8 cellular contexts compared by ENCODE assay signal in the genomic region with DNA sequence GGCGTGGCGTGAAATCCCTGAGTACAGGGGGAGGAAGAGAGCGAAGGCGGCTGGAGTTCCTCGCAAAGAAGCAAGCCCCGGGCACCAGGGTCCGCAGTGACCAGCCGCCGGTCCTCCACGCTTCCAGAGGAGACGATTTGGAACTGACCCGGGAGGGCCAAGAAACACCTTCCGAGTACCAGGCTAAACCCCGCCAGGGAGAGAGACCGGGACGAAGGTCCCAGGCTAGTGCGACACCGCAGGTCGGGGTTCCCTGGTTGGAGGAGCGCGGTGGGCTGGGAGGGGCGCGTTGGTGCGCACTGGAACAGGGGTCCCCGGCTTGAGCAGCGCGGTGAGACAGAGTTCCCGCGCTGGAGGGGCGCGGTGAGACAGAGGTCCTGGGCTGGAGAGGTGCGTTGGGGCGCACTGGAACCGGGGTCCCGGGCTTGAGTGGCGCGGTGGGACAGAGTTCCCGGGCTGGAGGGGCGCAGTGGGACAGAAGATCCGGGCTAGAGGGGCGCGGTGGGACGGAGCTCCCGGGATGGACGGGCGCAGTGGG. TPM values are rescaled to one million over a fixed set of nuclear protein-coding genes. Genes with fewer than 3 reads are reported as not detected.
DNase-seq lines count a peak whose midpoint lies in the region; ATAC-seq and TF ChIP-seq lines count a peak whose summit lies in the region.

No MANE protein-coding gene starts in this region.

- H3K4me1 Mint-ChIP-seq in activated CD8-positive, alpha-beta T cell treated with anti-CD3 and anti-CD28 coated beads for 36 hours (ENCODE audit: low read depth) = peaks cover 49% of the 10 kb centered on the region

- peaks cover 22% of the 10 kb centered on the region for H3K36me3 Mint-ChIP-seq in activated CD8-positive, alpha-beta T cell treated with anti-CD3 and anti-CD28 coated beads for 36 hours (ENCODE audit: low read depth)

- peak overlapping the region; percentile 92 for H3K4me3 Mint-ChIP-seq in activated CD8-positive, alpha-beta T cell treated with anti-CD3 and anti-CD28 coated beads for 36 hours

- POLR2A ChIA-PET in activated CD8-positive, alpha-beta T cell treated with anti-CD3 and anti-CD28 coated beads for 36 hours (lab: Charles Lee) = interaction anchor here (1.4 to 7.0 kb wide), 3 partner anchors 11 to 81 kb away, joined by 4 to 84 read pairs (median 6); a partner anchor contains a TSS

- H3K27me3 ChIP-seq in esophagus (ENCODE audit: control insufficient read depth in 1 of 2, insufficient read depth in 2 of 2, low read length in 2 of 2) (no peaks in the 10 kb centered on the region), muscle layer of duodenum (ENCODE audit: low read depth, low read length) (no peaks in the 10 kb centered on the region)

- H3K36me3 ChIP-seq in ES-I3 (ENCODE audit: insufficient read depth, low read length) (no peaks in the 10 kb centered on the region), esophagus (ENCODE audit: control insufficient read depth in 2 of 2, insufficient read depth in 2 of 2, low read length in 1 of 2) (no peaks in the 10 kb centered on the region), muscle layer of duodenum (ENCODE audit: control insufficient read depth in 1 of 2, insufficient read depth in 2 of 2, low read length in 2 of 2) (peaks cover 0 to 5% of the 10 kb centered on the region in 2 donors), urinary bladder (ENCODE audit: insufficient read depth) (no peaks in the 10 kb centered on the region)

- peaks cover 6% of the 10 kb centered on the region for H3K4me1 ChIP-seq in ES-I3 (ENCODE audit: insufficient read depth, low read length)
- peaks cover 3 to 10% of the 10 kb centered on the region in 2 donors for H3K4me1 ChIP-seq in esophagus (ENCODE audit: control insufficient read depth in 2 of 2, insufficient read depth in 2 of 2, low read length in 1 of 2)
- peaks cover 10 to 18% of the 10 kb centered on the region in 2 donors for H3K4me1 ChIP-seq in muscle layer of duodenum (ENCODE audit: control insufficient read depth in 1 of 2, insufficient read depth in 2 of 2, low read length in 2 of 2)
- no peaks in the 10 kb centered on the region for H3K4me1 ChIP-seq in urinary bladder (ENCODE audit: insufficient read depth)

- TF ChIP-seq CTCF in activated CD8-positive, alpha-beta T cell treated with anti-CD3 and anti-CD28 coated beads for 36 hours (IDR thresholded peaks at IDR 0.05) = no peak

- intact Hi-C loops in activated CD8-positive, alpha-beta T cell treated with anti-CD3 and anti-CD28 coated beads for 36 hours (cut with micrococcal nuclease) = loop anchor here (5.0 kb wide), 1 partner anchor 983 kb away; no protein-coding TSS in a partner anchor

- H3K27me3 Mint-ChIP-seq in activated CD8-positive, alpha-beta T cell treated with anti-CD3 and anti-CD28 coated beads for 36 hours = no peaks in the 10 kb centered on the region

- peak overlapping the region; percentile 91 for H3K27ac Mint-ChIP-seq in activated CD8-positive, alpha-beta T cell treated with anti-CD3 and anti-CD28 coated beads for 36 hours

- WGBS in esophagus, 2 donors = 2% methylated on average over 46 of the region's 46 CpGs
- WGBS in urinary bladder = under 1% methylated on average over 46 of the region's 46 CpGs

- H3K9me3 ChIP-seq in ES-I3 (ENCODE audit: control insufficient read depth, insufficient read depth, low read length) (no peaks in the 10 kb centered on the region), esophagus (ENCODE audit: control insufficient read depth in 2 of 2, insufficient read depth in 1 of 2, low read depth in 1 of 2, low read length in 1 of 2) (no peaks in the 10 kb centered on the region), muscle layer of duodenum (ENCODE audit: control insufficient read depth in 1 of 2, low read length in 2 of 2) (no peaks in the 10 kb centered on the region)

- ATAC-seq in HG03571 (IDR thresholded peaks at IDR 0.05; ENCODE audit: unreplicated experiment) = peak; percentile 15
- ATAC-seq in activated CD8-positive, alpha-beta T cell treated with anti-CD3 and anti-CD28 coated beads for 36 hours = no peak
- no peak for ATAC-seq in GM19395 (IDR thresholded peaks at IDR 0.05; ENCODE audit: unreplicated experiment)

- H3K9ac ChIP-seq in ES-I3 (ENCODE audit: low read depth, low read length) = peak overlapping the region; percentile 87

- H3K4me3 ChIP-seq in esophagus (ENCODE audit: low read depth in 1 of 2, low read length in 2 of 2) = peak overlapping the region; percentile 83 to 99
- peak overlapping the region; percentile 79 to 99 for H3K4me3 ChIP-seq in muscle layer of duodenum (ENCODE audit: low read depth in 1 of 2, low read length in 2 of 2)
- peak overlapping the region; percentile 100 for H3K4me3 ChIP-seq in urinary bladder (ENCODE audit: low read depth, low read length)

- peak; percentile 51 for DNase-seq in activated CD8-positive, alpha-beta T cell treated with anti-CD3 and anti-CD28 coated beads for 36 hours
- no peak for DNase-seq in GM19238 (ENCODE audit: insufficient read length, low spot score)

- peaks cover 12% of the 10 kb centered on the region for H3K9me3 Mint-ChIP-seq in activated CD8-positive, alpha-beta T cell treated with anti-CD3 and anti-CD28 coated beads for 36 hours

- CTCF ChIA-PET in activated CD8-positive, alpha-beta T cell treated with anti-CD3 and anti-CD28 coated beads for 36 hours (lab: Charles Lee) = no interaction called here

- H3K27ac ChIP-seq in esophagus (ENCODE audit: low read depth in 2 of 2, low read length in 1 of 2) (peak overlapping the region; percentile 78 to 86), muscle layer of duodenum (ENCODE audit: low read length) (peak overlapping the region; percentile 77), urinary bladder (ENCODE audit: low read depth) (peak overlapping the region; percentile 97)

RNA-seq across cellular contexts. Expression of a gene that starts 0.9 kb away (rescaled TPM):
- 10 to 100 TPM; 20.8 to 23.1 TPM for total RNA-seq in activated CD8-positive, alpha-beta T cell treated with anti-CD3 and anti-CD28 coated beads for 36 hours
- polyA plus RNA-seq in esophagus (1 to 10 TPM; 5.0 to 8.7 TPM), urinary bladder (22.6 TPM)
- total RNA-seq in urinary bladder = 104 TPM

RNA-seq across cellular contexts. Expression of a gene that starts 13.0 kb away (rescaled TPM):
- total RNA-seq in activated CD8-positive, alpha-beta T cell treated with anti-CD3 and anti-CD28 coated beads for 36 hours = 10 to 100 TPM; 37.8 to 40.4 TPM
- polyA plus RNA-seq in esophagus = 10 to 100 TPM in 1 of 2 donors, 1 to 10 TPM in 1; 8.6 to 17.8 TPM
- total RNA-seq in urinary bladder = 31.5 TPM
- polyA plus RNA-seq in urinary bladder = 17.6 TPM
